In the genomic region with DNA sequence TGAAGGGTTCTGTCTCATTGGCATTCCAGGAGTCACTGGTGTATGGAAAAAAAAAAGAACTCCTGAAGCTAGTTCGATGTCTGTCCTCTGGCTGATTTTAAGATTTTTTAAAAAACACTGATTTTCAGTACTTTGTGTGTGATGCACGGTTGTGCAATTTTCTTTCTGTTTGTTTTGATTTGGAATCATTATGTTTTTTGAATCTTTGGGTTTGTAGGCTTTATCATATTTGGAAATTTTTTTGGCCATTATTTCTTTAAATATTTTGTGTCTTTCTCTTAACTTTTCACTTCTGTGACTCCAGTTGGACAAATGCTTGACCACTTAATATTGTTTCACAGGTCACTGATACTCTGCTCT, we compare ENCODE assay signal across 19 cellular contexts.
DNase-seq lines count a peak whose midpoint lies in the region; ATAC-seq, FAIRE-seq and TF ChIP-seq lines count a peak whose summit lies in the region.
"Had no signal": no experiment of that assay in that cellular context is flagged by ENCODE, and none has a peak within 500 bp of the region (broad histone marks: within the 10 kb centered on the region; RNA-seq: fewer than 3 reads in every experiment).

No MANE protein-coding gene starts in this region.

- no peak overlapping the region for H3K14ac ChIP-seq in H1 (ENCODE audit: insufficient read length)

- H3K36me3 ChIP-seq in HUES48 (ENCODE audit: control insufficient read depth, insufficient read depth, low read length) (no peaks in the 10 kb centered on the region), H1 (ENCODE audit: control insufficient read depth in 2 of 4, insufficient read depth in 4 of 4, low read length in 3 of 4) (no peaks in the 10 kb centered on the region), mesodermal cell (ENCODE audit: control insufficient read depth, insufficient read depth, low read length) (no peaks in the 10 kb centered on the region), aorta (ENCODE audit: control insufficient read depth in 1 of 2, insufficient read depth in 2 of 2, low read length in 1 of 2) (no peaks in the 10 kb centered on the region), Peyer's patch (no peaks in the 10 kb centered on the region)

- TF ChIP-seq EP300 in H1 (IDR thresholded peaks at IDR 0.05; ENCODE audit: borderline replicate concordance in 1 of 2, low read depth in 2 of 2, low read length in 2 of 2) = no peak

- no peak overlapping the region for H3K23ac ChIP-seq in H1 (ENCODE audit: insufficient read length)

- no peak overlapping the region for H3K4ac ChIP-seq in H1 (replicated peaks; ENCODE audit: insufficient read length, low read depth, low read length)

- no peak overlapping the region for H4K5ac ChIP-seq in H1 (ENCODE audit: insufficient read length, low read depth, low read length)

- no peaks in the 10 kb centered on the region for H3K79me2 ChIP-seq in H1 (ENCODE audit: control insufficient read depth in 1 of 2, insufficient read depth in 2 of 2, low read length in 2 of 2)

- no peak for FAIRE-seq in H1 (lab: Jason Lieb, UNC)
- FAIRE-seq: D721Med, RCC 7860 had no signal

- H4K8ac ChIP-seq in H1 (ENCODE audit: extremely low read depth, insufficient read depth, low read length) = no peak overlapping the region

- H3K56ac ChIP-seq in H1 (replicated peaks; ENCODE audit: insufficient read length, low read depth, low read length) = no peak overlapping the region

- no peak overlapping the region for H2BK12ac ChIP-seq in H1 (ENCODE audit: low read depth, low read length)

- H3K27me3 ChIP-seq in HUES48 (ENCODE audit: control insufficient read depth, insufficient read depth, low read length) (no peaks in the 10 kb centered on the region), H1 (replicated peaks in 1 of 4; ENCODE audit: control insufficient read depth in 3 of 4, extremely low read depth in 1 of 4, insufficient read depth in 3 of 4, low read length in 3 of 4) (no peaks in the 10 kb centered on the region), aorta (ENCODE audit: control insufficient read depth in 1 of 2, insufficient read depth in 2 of 2, low read length in 1 of 2) (no peaks in the 10 kb centered on the region), Peyer's patch (no peaks in the 10 kb centered on the region)

- WGBS in H1 (ENCODE audit: extremely low coverage in 1 of 2, insufficient coverage in 1 of 2, insufficient read length in 1 of 2, insufficient replicate concordance in 2 of 2, low coverage in 1 of 2, low lambda C conversion rate in 2 of 2, missing lambda C conversion rate in 1 of 2), 2 experiments = 88% methylated on average over 2 of the region's 2 CpGs; no CpG with 5 or more reads in 1 of the 2 experiments
- 90% methylated on average over 2 of the region's 2 CpGs for whole genome bisulfite sequencing in mesodermal cell (ENCODE audit: insufficient coverage in 2 of 2), 2 experiments
- WGBS in aorta, 2 donors = 82 to 89% methylated on average over 2 of the region's 2 CpGs

- H3K18ac ChIP-seq in H1 (ENCODE audit: extremely low read depth, low read length) = no peak overlapping the region; the same call in 1 of the 2 replicates

- TF ChIP-seq POLR2A in H1 (IDR thresholded peaks at IDR 0.05; ENCODE audit: control extremely low read depth in 1 of 2, low read depth in 2 of 2, low read length in 2 of 2) (no peak), Peyer's patch (IDR thresholded peaks at IDR 0.05) (no peak)

- H2BK120ac ChIP-seq in H1 (replicated peaks; ENCODE audit: low read depth, low read length) = no peak overlapping the region

- H3K79me1 ChIP-seq in H1 (ENCODE audit: low read depth, low read length) = no peaks in the 10 kb centered on the region

- peak; percentile 15 for ATAC-seq in aorta (ENCODE audit: low FRiP score)
- ATAC-seq: HCT116, Right ventricle myocardium inferior had no signal

- POLR2A ChIA-PET in H1 (lab: Charles Lee; ENCODE audit: partially characterized antibody) = no interaction called here

- H3K23me2 ChIP-seq in H1 (ENCODE audit: low read depth, low read length) = no peaks in the 10 kb centered on the region

- H2BK15ac ChIP-seq in H1 (ENCODE audit: low read length) = no peak overlapping the region

- no peak for TF ChIP-seq RAD21 in H1 (IDR thresholded peaks at IDR 0.05 in 1 of 2, conservative IDR thresholded peaks at IDR 0.05 in 1 of 2; ENCODE audit: low read depth in 2 of 2, low read length in 2 of 2)

- H4K91ac ChIP-seq in H1 (replicated peaks; ENCODE audit: insufficient read length, low read length) = no peak overlapping the region

- TF ChIP-seq CTCF in H1 (IDR thresholded peaks at IDR 0.05; ENCODE audit: control extremely low read depth in 1 of 3, insufficient read depth in 1 of 3, low read depth in 1 of 3, low read length in 3 of 3) (no peak), Peyer's patch (IDR thresholded peaks at IDR 0.05) (no peak)

- CTCF ChIA-PET in H1 (lab: Charles Lee; ENCODE audit: partially characterized antibody) = interaction anchor here (0.6 to 1.4 kb wide), 2 partner anchors 10 to 567 kb away, joined by 3 to 5 read pairs; no protein-coding TSS in a partner anchor

- H3K27ac ChIP-seq in HUES48 (ENCODE audit: low read depth, low read length) = peak overlapping the region; percentile 26
- H3K27ac ChIP-seq in H1 (ENCODE audit: low read depth, low read length) = no peak overlapping the region
- H3K27ac ChIP-seq in mesodermal cell (ENCODE audit: low read depth, low read length, severe bottlenecking) = peak overlapping the region; percentile 62
- H3K27ac ChIP-seq in aorta (ENCODE audit: low read depth in 1 of 2, low read length in 2 of 2) = no peak overlapping the region
- no peak overlapping the region for H3K27ac ChIP-seq in Peyer's patch
- H3K27ac ChIP-seq: C4-2B had no signal

- H3K9ac ChIP-seq in HUES48 (ENCODE audit: low read depth, low read length) (no peak overlapping the region), H1 (replicated peaks in 1 of 4; ENCODE audit: extremely low read depth in 1 of 4, low read depth in 3 of 4, low read length in 3 of 4) (no peak overlapping the region)

- H2BK5ac ChIP-seq in H1 (ENCODE audit: low read depth, low read length) = 0 out of 2 replicates have a peak overlapping the region, but pooled peaks have one; percentile 26

- H4K20me1 ChIP-seq in H1 (replicated peaks in 1 of 2; ENCODE audit: control insufficient read depth in 1 of 2, insufficient read depth in 2 of 2, low read length in 2 of 2) = no peaks in the 10 kb centered on the region

- DNase-seq in H1 (ENCODE audit: low read depth in 1 of 2, low spot score in 2 of 2) (no peak), aorta (no peak), T1000 (lab: John Stamatoyannopoulos, UW) (no peak), NCI-H1417 treated with DMSO at 0.1 percent for 48 hours (lab: John Stamatoyannopoulos, UW) (no peak), Peyer's patch (no peak)
- DNase-seq: ACHN; KG1; NCI-H1105 treated with DMSO at 0.1 percent for 48 hours; NCI-H1694 treated with DMSO at 0.1 percent for 48 hours; NCI-H510A; NCI-H748 treated with DMSO at 0.1 percent for 48 hours; NK-92 treated with Interleukin-12 subunit alpha and Interleukin-12 subunit beta, amount 100 ng/mL, for 24 hours had no signal

- H3K9me3 ChIP-seq in HUES48 (ENCODE audit: control insufficient read depth, insufficient read depth, low read length) = no peaks in the 10 kb centered on the region
- no peaks in the 10 kb centered on the region for H3K9me3 ChIP-seq in H1 (ENCODE audit: insufficient read depth in 2 of 2, low read depth in 1 of 2, low read length in 1 of 2)
- H3K9me3 ChIP-seq in mesodermal cell (ENCODE audit: control insufficient read depth, low read length) = no peaks in the 10 kb centered on the region
- H3K9me3 ChIP-seq in aorta (ENCODE audit: control insufficient read depth, low read length) = no peaks in the 10 kb centered on the region
- H3K9me3 ChIP-seq in Peyer's patch = no peaks in the 10 kb centered on the region

- no peak overlapping the region; the same call in 1 of the 2 replicates for H2AFZ ChIP-seq in H1 (ENCODE audit: low read length)

- H3K4me3 ChIP-seq in HUES48 (ENCODE audit: low read depth, low read length) (no peak overlapping the region), H1 (ENCODE audit: extremely low read depth in 1 of 4, insufficient read depth in 2 of 4, low read depth in 3 of 4, low read length in 4 of 4) (no peak overlapping the region), mesodermal cell (ENCODE audit: extremely low read depth, insufficient read depth, low read length, poor library complexity, severe bottlenecking) (no peak overlapping the region), aorta (ENCODE audit: low read length in 2 of 2) (no peak overlapping the region), Peyer's patch (no peak overlapping the region)

- intact Hi-C loops in aorta (cut with DNase I) = no loop called here

- H2AK5ac ChIP-seq in H1 (ENCODE audit: low read depth, low read length) = no peak overlapping the region

- H3K4me1 ChIP-seq in HUES48 (ENCODE audit: control insufficient read depth, insufficient read depth, low read length) (peaks cover 23% of the 10 kb centered on the region), H1 (replicated peaks in 1 of 4; ENCODE audit: control insufficient read depth in 3 of 4, insufficient read depth in 4 of 4, low read length in 3 of 4) (peaks cover 0 to 5% (median under 1%) of the 10 kb centered on the region in 4 experiments; a peak in 3 of 7 replicates), mesodermal cell (ENCODE audit: control insufficient read depth, insufficient read depth, low read length, poor library complexity, severe bottlenecking) (peaks cover 7% of the 10 kb centered on the region), aorta (ENCODE audit: control insufficient read depth in 1 of 2, insufficient read depth in 2 of 2, low read length in 2 of 2) (no peaks in the 10 kb centered on the region), Peyer's patch (no peaks in the 10 kb centered on the region)

- H3K4me2 ChIP-seq in H1 (ENCODE audit: insufficient read depth in 1 of 2, low read depth in 2 of 2, low read length in 2 of 2) = peak overlapping the region in 1 of 2 experiments; percentile 20; a peak in 1 of 4 replicates

- H2BK20ac ChIP-seq in H1 (ENCODE audit: low read length) = no peak overlapping the region

TF ChIP-seq in H1, 55 proteins besides CTCF, POLR2A, EP300 and RAD21 (continues in another document):
- TF ChIP-seq GABPA (IDR thresholded peaks at IDR 0.05; ENCODE audit: borderline replicate concordance, insufficient read depth, low read length) (no peak), NRF1 (IDR thresholded peaks at IDR 0.05; ENCODE audit: low read depth, low read length) (no peak), BRCA1 (IDR thresholded peaks at IDR 0.05; ENCODE audit: low read depth, low read length) (no peak), SIRT6 (IDR thresholded peaks at IDR 0.05; ENCODE audit: low read length) (no peak), SUZ12 (IDR thresholded peaks at IDR 0.05; ENCODE audit: low read length) (no peak), SP2 (IDR thresholded peaks at IDR 0.05; ENCODE audit: low read length) (no peak)

Comparison
In these comparisons a context has a peak if more than half of its experiments do, and no peak if none do; other contexts are left out.
1. H3K27ac ChIP-seq: peak in HUES48 (single experiment) and mesodermal cell (single experiment); none in H1 (single experiment), aorta (0 of 2) and Peyer's patch (0 of 4).